16 cellular contexts compared by ENCODE assay signal in the genomic region with DNA sequence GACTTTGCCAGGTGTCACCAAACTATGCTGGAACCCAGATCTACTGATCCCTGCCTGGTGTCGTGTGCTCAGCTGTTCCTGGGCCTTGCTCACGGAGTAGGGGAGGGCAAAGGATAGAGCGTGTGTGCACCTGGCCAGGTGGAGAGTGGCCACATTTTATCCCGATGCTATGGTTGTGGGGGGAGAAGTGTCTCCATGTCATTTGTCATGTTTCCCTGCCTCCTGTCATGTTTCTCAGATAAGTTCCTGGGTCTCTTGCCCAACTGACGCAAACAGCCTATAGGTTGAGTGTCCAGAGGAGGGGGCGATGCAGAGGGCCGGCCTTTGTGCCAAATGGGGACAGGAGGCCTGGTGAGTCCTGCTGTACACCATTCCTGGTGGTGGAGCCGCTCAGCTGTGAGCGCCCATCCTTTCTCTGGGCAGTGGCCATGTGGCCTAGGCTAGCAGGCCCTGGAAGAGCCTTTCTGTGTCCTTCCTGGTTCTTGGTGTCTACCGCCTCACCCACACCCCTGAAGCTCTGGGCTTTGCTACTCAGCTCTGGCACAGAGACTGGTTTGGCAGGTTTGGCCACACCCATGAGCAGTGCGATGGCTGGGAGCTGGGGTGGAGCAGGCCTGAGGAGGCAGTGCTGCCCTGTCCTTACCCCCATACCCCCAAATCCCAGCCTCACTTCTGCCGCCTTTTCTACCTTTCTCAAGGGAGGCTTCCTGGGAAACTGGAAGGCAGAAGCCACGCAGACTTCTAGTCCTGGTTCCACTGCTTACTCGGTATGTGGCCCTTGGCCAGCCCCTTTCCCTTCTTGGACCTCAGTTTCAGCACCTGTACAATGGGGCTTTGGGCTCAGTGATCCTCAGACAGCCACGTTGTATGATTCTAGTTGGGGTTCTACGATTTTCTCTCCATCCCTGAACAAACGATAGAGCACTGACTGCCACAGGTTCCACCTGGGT. TPM values are rescaled to one million over a fixed set of nuclear protein-coding genes. Genes with fewer than 3 reads are reported as not detected.
DNase-seq lines count a peak whose midpoint lies in the region; ATAC-seq, FAIRE-seq and TF ChIP-seq lines count a peak whose summit lies in the region.
"Had no signal": no experiment of that assay in that cellular context is flagged by ENCODE, and none has a peak within 500 bp of the region (broad histone marks: within the 10 kb centered on the region; RNA-seq: fewer than 3 reads in every experiment).

No MANE protein-coding gene starts in this region.

- TF ChIP-seq CTCF in foreskin keratinocyte (conservative IDR thresholded peaks at IDR 0.05) (peak; percentile 16), pancreas (IDR thresholded peaks at IDR 0.05) (no peak)

- H3K9me3 ChIP-seq in pancreas = no peaks in the 10 kb centered on the region
- no peaks in the 10 kb centered on the region for H3K9me3 ChIP-seq in effector memory CD4-positive, alpha-beta T cell (ENCODE audit: control insufficient read depth, low read length)
- H3K9me3 ChIP-seq: BE2C, MG63 had no signal

- intact Hi-C loops in pancreas (cut with DNase I) = no loop called here

- H3K27ac ChIP-seq in foreskin keratinocyte (no peak overlapping the region), pancreas (peak overlapping the region; percentile 24 to 88 (median 58))
- no peak overlapping the region for H3K27ac ChIP-seq in effector memory CD4-positive, alpha-beta T cell (ENCODE audit: insufficient read depth, low read length, poor library complexity, severe bottlenecking)
- H3K27ac ChIP-seq: cardiac muscle cell had no signal

- WGBS in pancreas, 2 donors = 52 to 63% methylated on average over 17 of the region's 17 CpGs

- no peak overlapping the region for H3K4me3 ChIP-seq in pancreas
- H3K4me3 ChIP-seq in effector memory CD4-positive, alpha-beta T cell (ENCODE audit: insufficient read depth, low read depth, low read length, poor library complexity, severe bottlenecking) = no peak overlapping the region
- H3K4me3 ChIP-seq: cardiac muscle cell, MG63 had no signal

- no peaks in the 10 kb centered on the region for H3K27me3 ChIP-seq in foreskin keratinocyte
- H3K27me3 ChIP-seq in pancreas = no peaks in the 10 kb centered on the region
- no peaks in the 10 kb centered on the region for H3K27me3 ChIP-seq in effector memory CD4-positive, alpha-beta T cell (replicated peaks; ENCODE audit: control insufficient read depth, insufficient read depth, low read length, poor library complexity, severe bottlenecking)
- H3K27me3 ChIP-seq: BE2C, cardiac muscle cell, MG63 had no signal

- no peak for FAIRE-seq in pancreas (lab: Jason Lieb, UNC)
- FAIRE-seq: GM19239 had no signal

- H3K36me3 ChIP-seq in pancreas = no peaks in the 10 kb centered on the region
- H3K36me3 ChIP-seq in effector memory CD4-positive, alpha-beta T cell (ENCODE audit: control insufficient read depth, insufficient read depth, low read length) = no peaks in the 10 kb centered on the region
- H3K36me3 ChIP-seq: BE2C, cardiac muscle cell, MG63 had no signal

- peak; percentile 90 for ATAC-seq in foreskin keratinocyte
- peak; percentile 96 to 99 (median 98) for ATAC-seq in pancreas
- ATAC-seq in GM21723 (IDR thresholded peaks at IDR 0.05; ENCODE audit: unreplicated experiment) = no peak

- H3K4me1 ChIP-seq in foreskin keratinocyte = no peaks in the 10 kb centered on the region
- H3K4me1 ChIP-seq in pancreas = peaks cover 4 to 11% (median 10%) of the 10 kb centered on the region in 3 donors
- H3K4me1 ChIP-seq in effector memory CD4-positive, alpha-beta T cell (ENCODE audit: control insufficient read depth, insufficient read depth, low read length, poor library complexity, severe bottlenecking) = no peaks in the 10 kb centered on the region
- H3K4me1 ChIP-seq: BE2C had no signal

- DNase-seq in ELF-1 (ENCODE audit: low read depth, low spot score) = peak; percentile 69
- peak; percentile 53 to 90 for DNase-seq in NCI-H526 (lab: John Stamatoyannopoulos, UW)
- peak; percentile 26 to 68 for DNase-seq in foreskin keratinocyte
- DNase-seq in pancreas = peak; percentile 82 to 93 (median 90)
- DNase-seq in NOMO-1 (lab: John Stamatoyannopoulos, UW; ENCODE audit: unreplicated experiment in 2 of 2) = no peak
- no peak for DNase-seq in effector memory CD4-positive, alpha-beta T cell
- DNase-seq in activated CD4-positive, alpha-beta T cell treated with anti-CD3 and anti-CD28 coated beads, Interleukin-2, amount 50 U/mL, for 1 hour = no peak
- DNase-seq: activated naive CD4-positive, alpha-beta T cell treated with anti-CD3 and anti-CD28 coated beads for 36 hours; BE2C; MG63; midbrain; stimulated activated CD8-positive, alpha-beta memory T cell treated with anti-CD3 and anti-CD28 coated beads, Interleukin-4, amount 100 ng/mL, for 48 hours; T1000 had no signal

RNA-seq across cellular contexts. Expression of gene EPB41L1, which starts 32.3 kb away (rescaled TPM):
- total RNA-seq in foreskin keratinocyte (1.5 and 2.0 TPM in 2 replicates), pancreas (10 to 100 TPM; 23.4 to 40.5 (median 30.8) TPM)
- polyA plus RNA-seq in foreskin keratinocyte (0.50 and 0.69 TPM in 2 replicates), pancreas (10 to 100 TPM; 17.6 to 31.4 TPM)

Comparison
In these comparisons a context has a peak if more than half of its experiments do, and no peak if none do; other contexts are left out.
1. DNase-seq: peak in ELF-1 (single experiment), NCI-H526 (2 of 2), foreskin keratinocyte (2 of 2) and pancreas (6 of 6); none in NOMO-1 (0 of 2), effector memory CD4-positive, alpha-beta T cell (0 of 3) and activated CD4-positive, alpha-beta T cell treated with anti-CD3 and anti-CD28 coated beads, Interleukin-2, amount 50 U/mL, for 1 hour (single experiment).
2. H3K27ac ChIP-seq: peak in pancreas (4 of 4); none in foreskin keratinocyte (single experiment) and effector memory CD4-positive, alpha-beta T cell (single experiment).